Comparison of ENCODE assay signal across 21 cellular contexts in genomic region chr2:146229513-146230155, GRCh38.
DNase-seq lines count a peak whose midpoint lies in the region; ATAC-seq, FAIRE-seq and TF ChIP-seq lines count a peak whose summit lies in the region.
"Had no signal": no experiment of that assay in that cellular context is flagged by ENCODE, and none has a peak within 500 bp of the region (broad histone marks: within the 10 kb centered on the region; RNA-seq: fewer than 3 reads in every experiment).

No MANE protein-coding gene starts in this region.

- peaks cover 23% of the 10 kb centered on the region for H3K4me1 Mint-ChIP-seq in osteocyte (ENCODE audit: unreplicated experiment)
- H3K4me1 Mint-ChIP-seq: CD14-positive monocyte; CD4-positive, alpha-beta memory T cell had no signal

- no peaks in the 10 kb centered on the region for H3K36me3 ChIP-seq in SK-N-SH (replicated peaks in 1 of 2; ENCODE audit: control insufficient read depth in 1 of 2, insufficient read depth in 2 of 2, low read length in 1 of 2)
- H3K36me3 ChIP-seq: BLaER1 had no signal

- H3K27me3 ChIP-seq in SK-N-SH (ENCODE audit: insufficient read depth), result no peaks in the 10 kb centered on the region
- H3K27me3 ChIP-seq: BLaER1 had no signal

- no peak for TF ChIP-seq RAD21 in SK-N-SH (IDR thresholded peaks at IDR 0.05; ENCODE audit: low read length)

- no peaks in the 10 kb centered on the region for H3K27me3 Mint-ChIP-seq in osteocyte (ENCODE audit: unreplicated experiment)
- H3K27me3 Mint-ChIP-seq: CD4-positive, alpha-beta memory T cell had no signal

- H3K36me3 Mint-ChIP-seq in osteocyte (ENCODE audit: unreplicated experiment), result no peaks in the 10 kb centered on the region
- H3K36me3 Mint-ChIP-seq: CD14-positive monocyte; CD4-positive, alpha-beta memory T cell had no signal

- no peak overlapping the region for H3K27ac ChIP-seq in SK-N-SH (ENCODE audit: low read depth in 2 of 2, low read length in 1 of 2)
- H3K27ac ChIP-seq: 22Rv1, A549, BLaER1, KMS-11 had no signal

- no peak overlapping the region for H3K4me3 ChIP-seq in SK-N-SH (ENCODE audit: low read depth in 2 of 2, low read length in 1 of 2)
- H3K4me3 ChIP-seq: A549, BLaER1 had no signal

- no peaks in the 10 kb centered on the region for H3F3A ChIP-seq in SK-N-SH (replicated peaks; ENCODE audit: insufficient read depth)

- POLR2A ChIA-PET in SK-N-SH (lab: Yijun Ruan, JAX), result no interaction called here

- H3K79me2 ChIP-seq in SK-N-SH (ENCODE audit: insufficient read depth), result no peaks in the 10 kb centered on the region

- no peaks in the 10 kb centered on the region for H3K9me2 ChIP-seq in SK-N-SH

- peaks cover 10% of the 10 kb centered on the region for H3K9me3 Mint-ChIP-seq in osteocyte (ENCODE audit: unreplicated experiment)

- no peaks in the 10 kb centered on the region for H3K9me3 ChIP-seq in SK-N-SH
- H3K9me3 ChIP-seq: A549, BLaER1 had no signal

- FAIRE-seq in endometrium (lab: Jason Lieb, UNC), result peak; percentile 35
- FAIRE-seq: A549, G401.6, GM12891, H54 had no signal

- H3K27ac Mint-ChIP-seq in osteocyte (ENCODE audit: unreplicated experiment), result peak overlapping the region; percentile 75
- H3K27ac Mint-ChIP-seq: CD14-positive monocyte; CD4-positive, alpha-beta memory T cell; HFFc6 had no signal

- no peak overlapping the region for H3K4me2 ChIP-seq in SK-N-SH
- H3K4me2 ChIP-seq: A549, BLaER1, KMS-11 had no signal

- no peak for TF ChIP-seq CTCF in SK-N-SH (IDR thresholded peaks at IDR 0.05)
- no peak for TF ChIP-seq CTCF in osteocyte (IDR thresholded peaks at IDR 0.05)

- no peak for TF ChIP-seq EP300 in SK-N-SH (IDR thresholded peaks at IDR 0.05; ENCODE audit: borderline replicate concordance in 1 of 2, low read depth in 1 of 2, low read length in 1 of 2)

- no peak overlapping the region for H3K4me3 Mint-ChIP-seq in osteocyte (ENCODE audit: unreplicated experiment)
- H3K4me3 Mint-ChIP-seq: CD14-positive monocyte; CD4-positive, alpha-beta memory T cell; HFFc6 had no signal

- DNase-seq in DMS79 treated with DMSO at 0.1 percent for 48 hours (lab: John Stamatoyannopoulos, UW) (peak; percentile 48), DMS79 (lab: John Stamatoyannopoulos, UW) (no peak), SK-N-SH (no peak), osteocyte (ENCODE audit: extremely low spot score, unreplicated experiment) (no peak)
- no peak for DNase-seq in stimulated activated CD4-positive, alpha-beta T cell treated with anti-CD3 and anti-CD28 coated beads, Interleukin-2, amount 100 ng/mL, for 24 hours
- DNase-seq: CD4-positive, alpha-beta memory T cell; DMS153; DND-41; HFFc6 had no signal

- no peak overlapping the region for H3K9ac ChIP-seq in SK-N-SH
- H3K9ac ChIP-seq: BLaER1, KMS-11 had no signal

- peak overlapping the region; percentile 45; the same call in 1 of the 2 replicates for H2AFZ ChIP-seq in SK-N-SH (ENCODE audit: low read depth)

- CTCF ChIA-PET in SK-N-SH (lab: Yijun Ruan, JAX), result no interaction called here

- ATAC-seq in GM21528 (IDR thresholded peaks at IDR 0.05; ENCODE audit: low FRiP score, unreplicated experiment) (no peak), GM18861 (IDR thresholded peaks at IDR 0.05; ENCODE audit: unreplicated experiment) (no peak)
- ATAC-seq: A549, HCT116 had no signal

- H3K4me1 ChIP-seq in SK-N-SH (ENCODE audit: control insufficient read depth in 1 of 2, insufficient read depth in 2 of 2, low read depth in 1 of 2, low read length in 1 of 2), result no peaks in the 10 kb centered on the region
- H3K4me1 ChIP-seq: A549, BLaER1 had no signal

- WGBS in SK-N-SH (ENCODE audit: low lambda C conversion rate), result 79% methylated on average over 4 of the region's 4 CpGs

- no peaks in the 10 kb centered on the region for H4K20me1 ChIP-seq in SK-N-SH (ENCODE audit: insufficient read depth)
- H4K20me1 ChIP-seq: BLaER1 had no signal

TF ChIP-seq in SK-N-SH, 30 proteins besides CTCF, POLR2A, EP300 and RAD21:
- no peak for TF ChIP-seq GABPA (IDR thresholded peaks at IDR 0.05; ENCODE audit: low read depth)
- TF ChIP-seq POLR2AphosphoS5 (IDR thresholded peaks at IDR 0.05; ENCODE audit: low read depth, low read length), result no peak
- TF ChIP-seq JUND (IDR thresholded peaks at IDR 0.05), result no peak
- TF ChIP-seq TEAD4 (IDR thresholded peaks at IDR 0.05; ENCODE audit: borderline replicate concordance, insufficient read depth), result no peak
- no peak for TF ChIP-seq USF1 (IDR thresholded peaks at IDR 0.05; ENCODE audit: borderline replicate concordance, low read depth)
- no peak for TF ChIP-seq CHD2 (IDR thresholded peaks at IDR 0.05; ENCODE audit: low read length, partially characterized antibody)
